Comparison of ENCODE assay signal across 9 cellular contexts in the genomic region with DNA sequence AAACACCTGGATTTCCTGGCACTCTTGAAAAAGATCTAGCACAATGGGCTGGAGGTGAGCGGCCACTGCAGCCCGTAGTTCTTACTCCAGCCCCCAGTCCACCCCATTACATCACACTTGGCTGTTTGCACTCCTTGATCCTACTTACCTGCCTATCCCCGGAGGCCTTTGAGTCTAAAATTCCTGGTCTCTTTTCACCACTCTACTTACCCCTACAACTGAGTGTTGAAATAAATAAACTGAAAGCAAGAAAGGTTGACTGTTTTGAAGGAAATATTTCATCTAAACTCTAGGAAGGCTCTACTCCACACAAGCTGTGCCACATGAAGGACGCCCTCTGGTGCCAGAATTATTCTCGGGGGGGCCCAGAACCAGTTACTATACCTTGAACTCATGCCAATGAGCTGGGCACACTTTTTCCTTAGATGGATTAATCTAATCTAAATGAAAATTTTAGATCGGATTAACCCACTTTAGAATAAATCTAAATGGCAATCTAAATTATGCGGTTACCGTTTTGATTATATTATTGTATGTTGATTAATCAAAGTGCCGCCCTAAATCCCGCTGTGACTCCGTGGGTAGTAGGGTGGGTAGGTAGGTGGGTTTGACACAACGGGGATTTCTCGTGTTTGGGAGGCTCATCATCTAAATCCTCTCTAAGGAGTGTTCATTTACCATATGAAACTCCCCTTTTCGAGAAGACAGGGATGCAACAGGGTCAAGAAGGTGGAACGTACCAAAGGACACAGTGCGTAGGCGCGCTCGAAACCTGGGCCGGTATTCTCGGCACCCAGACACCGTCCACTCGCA. TPM values are rescaled to one million over a fixed set of nuclear protein-coding genes. Genes with fewer than 3 reads are reported as not detected.
DNase-seq lines count a peak whose midpoint lies in the region; ATAC-seq and TF ChIP-seq lines count a peak whose summit lies in the region.
"Had no signal": no experiment of that assay in that cellular context is flagged by ENCODE, and none has a peak within 500 bp of the region (broad histone marks: within the 10 kb centered on the region; RNA-seq: fewer than 3 reads in every experiment).

No MANE protein-coding gene starts in this region.

- H3K27ac ChIP-seq in HL-60 (replicated peaks) (peak overlapping the region; percentile 59), OCI-LY7 (ENCODE audit: low read depth, low read length, poor library complexity, severe bottlenecking) (peak overlapping the region; percentile 88), heart right ventricle (peak overlapping the region; percentile 82 to 100 (median 100))

- H3K36me3 ChIP-seq in OCI-LY7 (ENCODE audit: insufficient read depth, low read length) (peaks cover 42% of the 10 kb centered on the region), heart right ventricle (peaks cover 0 to 38% (median 35%) of the 10 kb centered on the region in 9 donors)

- peaks cover 23% of the 10 kb centered on the region for H4K20me1 ChIP-seq in OCI-LY7 (ENCODE audit: insufficient read depth, low read length)

- H2AFZ ChIP-seq in OCI-LY7 (ENCODE audit: low read length): peak overlapping the region; percentile 99

- peak overlapping the region; percentile 96 for H3K4me2 ChIP-seq in OCI-LY7 (ENCODE audit: low read length)

- POLR2A ChIA-PET in OCI-LY7 (lab: Charles Lee): interaction anchor here (0.6 to 2.9 kb wide), 12 partner anchors 9 to 1470 kb away, joined by 3 to 24 read pairs (median 3); partner anchors contain the start of gene JUP

- H3K9me3 ChIP-seq in OCI-LY7 (ENCODE audit: low read length): no peaks in the 10 kb centered on the region
- H3K9me3 ChIP-seq in heart right ventricle: no peaks in the 10 kb centered on the region

- TSS peak; percentile 98 for BruUV-seq in OCI-LY7 (replicated peaks; lab: Mats Ljungman, UMichigan)

- H3K4me3 ChIP-seq in HL-60 (replicated peaks; ENCODE audit: insufficient read depth, low read length) (peak overlapping the region; percentile 46), OCI-LY7 (ENCODE audit: low read depth, low read length, poor library complexity, severe bottlenecking) (peak overlapping the region; percentile 86), heart right ventricle (peak overlapping the region; percentile 19 to 99 (median 76))

- H3K9me2 ChIP-seq in OCI-LY7 (ENCODE audit: insufficient read depth, low read length): no peaks in the 10 kb centered on the region

- CTCF ChIA-PET in OCI-LY7 (lab: Charles Lee; ENCODE audit: unreplicated experiment): interaction anchor here (1.0 kb wide), 2 partner anchors 9 to 21 kb away, joined by 3 to 4 read pairs; no protein-coding TSS in a partner anchor

- H3K4me1 ChIP-seq in OCI-LY7 (ENCODE audit: insufficient read depth, low read length, poor library complexity, severe bottlenecking): peaks cover 20% of the 10 kb centered on the region
- peaks cover 11 to 42% (median 38%) of the 10 kb centered on the region in 9 donors for H3K4me1 ChIP-seq in heart right ventricle

- H3K79me2 ChIP-seq in OCI-LY7 (ENCODE audit: insufficient read depth, low read depth, low read length): peaks cover 28% of the 10 kb centered on the region

- TF ChIP-seq CTCF in HL-60 (IDR thresholded peaks at IDR 0.05; ENCODE audit: insufficient read depth, low read length): no peak
- TF ChIP-seq CTCF in OCI-LY7 (conservative IDR thresholded peaks at IDR 0.05; ENCODE audit: low read length): peak; percentile 93
- TF ChIP-seq CTCF in heart right ventricle (IDR thresholded peaks at IDR 0.05): peak in 5 of 9 donors; percentile 8 to 46 (median 39)

- 6 to 7% methylated on average over 23 of the region's 23 CpGs for WGBS in heart right ventricle, 2 donors

- DNase-seq in EL (peak; percentile 71), HL-60 (ENCODE audit: low read depth in 1 of 2, low spot score in 1 of 2) (peak in 1 of 2 experiments; percentile 69), OCI-LY7 (ENCODE audit: low spot score) (peak; percentile 68), heart right ventricle (peak; percentile 42 to 65), renal cortical epithelial cell (ENCODE audit: low read depth) (peak; percentile 66), germinal center (ENCODE audit: low spot score) (no peak)
- DNase-seq in activated naive CD4-positive, alpha-beta T cell (lab: John Stamatoyannopoulos, UW): peak in 3 of 4 experiments; percentile 19 to 52 (median 51)

- no peak for ATAC-seq in heart right ventricle
- ATAC-seq in GM18498 (IDR thresholded peaks at IDR 0.05; ENCODE audit: unreplicated experiment): no peak

- intact Hi-C loops in OCI-LY7 (cut with micrococcal nuclease; ENCODE audit: unreplicated experiment): loop anchor here (1.0 to 10.0 kb wide), 2 partner anchors 21 to 1093 kb away; no protein-coding TSS in a partner anchor
- intact Hi-C loops in heart right ventricle (cut with DNase I): loop anchor here in 1 of 10 donors (10.0 kb wide), 1 partner anchor 1243 kb away; the partner anchor contains the start of gene IGFBP4

- H3K27me3 ChIP-seq in HL-60 (ENCODE audit: insufficient read depth, poor library complexity, severe bottlenecking): no peaks in the 10 kb centered on the region
- H3K27me3 ChIP-seq in heart right ventricle: no peaks in the 10 kb centered on the region

RNA-seq across cellular contexts. Expression of gene EIF1, which starts 0.7 kb away (rescaled TPM):
- total RNA-seq in OCI-LY7 (2014; rRNA removed; shearing (Covaris generic)): 123 and 145 TPM in 2 replicates
- total RNA-seq in OCI-LY7 (2022) (659 and 705 TPM in 2 replicates), heart right ventricle (1,000 to 10,000 TPM; 1,115 to 1,330 (median 1,284) TPM), renal cortical epithelial cell (65.3 and 499 TPM in 2 replicates)
- 1,000 to 10,000 TPM in 1 of 2 donors, 100 to 1,000 TPM in 1; 551 to 1,123 TPM for polyA plus RNA-seq in heart right ventricle

RNA-seq across cellular contexts. Expression of gene GAST, which starts 24.1 kb away (rescaled TPM):
- total RNA-seq in OCI-LY7 (2014; rRNA removed; shearing (Covaris generic)): not detected in 2 replicates
- total RNA-seq in OCI-LY7 (2022): not detected in 2 replicates
- not detected for total RNA-seq in heart right ventricle
- polyA plus RNA-seq in heart right ventricle: not detected
- not detected in 2 replicates for total RNA-seq in renal cortical epithelial cell
- total RNA-seq: aorta had no signal
- polyA plus RNA-seq: aorta had no signal

RNA-seq across cellular contexts. Expression of gene HAP1, which starts 46.4 kb away (rescaled TPM):
- 0.10 and 0.19 TPM in 2 replicates for total RNA-seq in OCI-LY7 (2014; rRNA removed; shearing (Covaris generic))
- total RNA-seq in OCI-LY7 (2022) (0.22 and 0.55 TPM in 2 replicates), heart right ventricle (under 1 TPM in 1 of 10 donors, not detected in 9; 0.18 TPM), renal cortical epithelial cell (0.17 and 0.45 TPM in 2 replicates)
- polyA plus RNA-seq in heart right ventricle: under 1 TPM in 1 of 2 donors, not detected in 1; 0.03 TPM
- polyA plus RNA-seq: aorta had no signal
